In genomic region chr10:11208243-11208642, GRCh38 we compare ENCODE assay signal across 14 cellular contexts.
A peak's percentile ranks its signal among the peaks of the same experiment; 100 is the strongest.
DNase-seq lines count a peak whose midpoint lies in the region; ATAC-seq and TF ChIP-seq lines count a peak whose summit lies in the region.
"Had no signal": no experiment of that assay in that cellular context is flagged by ENCODE, and none has a peak within 500 bp of the region (broad histone marks: within the 10 kb centered on the region; RNA-seq: fewer than 3 reads in every experiment).

No MANE protein-coding gene starts in this region.

- peaks cover 59 to 81% of the 10 kb centered on the region in 2 donors for H3K36me3 Mint-ChIP-seq in CD14-positive monocyte
- peaks cover 8 to 84% (median 28%) of the 10 kb centered on the region in 3 donors for H3K36me3 Mint-ChIP-seq in CD8-positive, alpha-beta memory T cell
- peaks cover 90% of the 10 kb centered on the region for H3K36me3 Mint-ChIP-seq in activated CD8-positive, alpha-beta T cell treated with anti-CD3 and anti-CD28 coated beads for 36 hours (ENCODE audit: low read depth)

- H3K27me3 Mint-ChIP-seq in CD14-positive monocyte (ENCODE audit: low read depth in 3 of 3), result no peaks in the 10 kb centered on the region
- no peaks in the 10 kb centered on the region for H3K27me3 Mint-ChIP-seq in CD8-positive, alpha-beta memory T cell
- no peaks in the 10 kb centered on the region for H3K27me3 Mint-ChIP-seq in activated CD8-positive, alpha-beta T cell treated with anti-CD3 and anti-CD28 coated beads for 36 hours

- H3K4me3 Mint-ChIP-seq in CD14-positive monocyte, result no peak overlapping the region
- peak overlapping the region; percentile 68 to 86 (median 77) for H3K4me3 Mint-ChIP-seq in CD8-positive, alpha-beta memory T cell
- peak overlapping the region; percentile 72 for H3K4me3 Mint-ChIP-seq in activated CD8-positive, alpha-beta T cell treated with anti-CD3 and anti-CD28 coated beads for 36 hours
- H3K4me3 Mint-ChIP-seq: neural progenitor cell had no signal

- POLR2A ChIA-PET in CD8-positive, alpha-beta memory T cell (lab: Charles Lee), result interaction anchor here (0.6 to 1.9 kb wide), 2 partner anchors 38 to 189 kb away, joined by 5 to 6 read pairs; no protein-coding TSS in a partner anchor
- POLR2A ChIA-PET in activated CD8-positive, alpha-beta T cell treated with anti-CD3 and anti-CD28 coated beads for 36 hours (lab: Charles Lee), result interaction anchor here (1.1 to 12.3 kb wide), 4 partner anchors 9 to 33 kb away, joined by 4 to 105 read pairs (median 32); no protein-coding TSS in a partner anchor

- no peak overlapping the region for H3K27ac ChIP-seq in CD8-positive, alpha-beta memory T cell (ENCODE audit: low read depth, low read length)
- H3K27ac ChIP-seq in breast epithelium, result no peak overlapping the region
- H3K27ac ChIP-seq: epithelial cell of prostate, neural progenitor cell, SK-N-MC, thyroid gland had no signal

- peaks cover 78% of the 10 kb centered on the region for H3K4me1 Mint-ChIP-seq in CD14-positive monocyte
- H3K4me1 Mint-ChIP-seq in CD8-positive, alpha-beta memory T cell, result peaks cover 100% of the 10 kb centered on the region in 3 donors
- H3K4me1 Mint-ChIP-seq in activated CD8-positive, alpha-beta T cell treated with anti-CD3 and anti-CD28 coated beads for 36 hours (ENCODE audit: low read depth), result peaks cover 98% of the 10 kb centered on the region

- H3K9me3 Mint-ChIP-seq in CD14-positive monocyte, result no peaks in the 10 kb centered on the region
- H3K9me3 Mint-ChIP-seq in CD8-positive, alpha-beta memory T cell, result no peaks in the 10 kb centered on the region
- H3K9me3 Mint-ChIP-seq in activated CD8-positive, alpha-beta T cell treated with anti-CD3 and anti-CD28 coated beads for 36 hours, result no peaks in the 10 kb centered on the region
- H3K9me3 Mint-ChIP-seq: neural progenitor cell had no signal

- peak overlapping the region; percentile 68 to 93 (median 87) for H3K27ac Mint-ChIP-seq in CD14-positive monocyte
- peak overlapping the region in 7 of 8 donors; percentile 80 to 96 (median 95) for H3K27ac Mint-ChIP-seq in CD8-positive, alpha-beta memory T cell
- peak overlapping the region; percentile 97 for H3K27ac Mint-ChIP-seq in activated CD8-positive, alpha-beta T cell treated with anti-CD3 and anti-CD28 coated beads for 36 hours

- CTCF ChIA-PET in CD8-positive, alpha-beta memory T cell (lab: Charles Lee), result interaction anchor here (1.7 kb wide), 1 partner anchor 95 kb away, joined by 7 read pairs; no protein-coding TSS in a partner anchor
- CTCF ChIA-PET in activated CD8-positive, alpha-beta T cell treated with anti-CD3 and anti-CD28 coated beads for 36 hours (lab: Charles Lee), result interaction anchor here (1.5 kb wide), 2 partner anchors 8 to 26 kb away, joined by 3 to 7 read pairs; no protein-coding TSS in a partner anchor

- intact Hi-C loops in CD14-positive monocyte (cut with micrococcal nuclease), result no loop called here
- intact Hi-C loops in activated CD8-positive, alpha-beta T cell treated with anti-CD3 and anti-CD28 coated beads for 36 hours (cut with micrococcal nuclease), result no loop called here
- intact Hi-C loops in breast epithelium (cut with DNase I; ENCODE audit: low total_unique reads), result no loop called here

- TF ChIP-seq POLR2A in breast epithelium (IDR thresholded peaks at IDR 0.05), result no peak

- no peaks in the 10 kb centered on the region for H3K9me3 ChIP-seq in CD8-positive, alpha-beta memory T cell (ENCODE audit: low read length)
- no peaks in the 10 kb centered on the region for H3K9me3 ChIP-seq in breast epithelium
- H3K9me3 ChIP-seq: thyroid gland had no signal

- H3K36me3 ChIP-seq in CD8-positive, alpha-beta memory T cell (ENCODE audit: insufficient read depth, low read length), result peaks cover 27% of the 10 kb centered on the region
- H3K36me3 ChIP-seq in breast epithelium, result no peaks in the 10 kb centered on the region
- H3K36me3 ChIP-seq: neural progenitor cell, thyroid gland had no signal

- no peak for DNase-seq in CD14-positive monocyte (ENCODE audit: low spot score)
- no peak for DNase-seq in CD8-positive, alpha-beta memory T cell
- DNase-seq in activated CD8-positive, alpha-beta T cell treated with anti-CD3 and anti-CD28 coated beads for 36 hours, result no peak
- peak; percentile 52 for DNase-seq in islet precursor cell
- no peak for DNase-seq in breast epithelium (ENCODE audit: low spot score in 2 of 2)
- DNase-seq in CD1c-positive myeloid dendritic cell (ENCODE audit: extremely low spot score), result no peak
- DNase-seq: H7, NCI-H526, retina, thyroid gland had no signal

- no peak for ATAC-seq in activated CD8-positive, alpha-beta T cell treated with anti-CD3 and anti-CD28 coated beads for 36 hours
- ATAC-seq in GM19463 (IDR thresholded peaks at IDR 0.05; ENCODE audit: unreplicated experiment), result no peak

- H3K4me1 ChIP-seq in CD8-positive, alpha-beta memory T cell (ENCODE audit: insufficient read depth, low read length), result peaks cover 97% of the 10 kb centered on the region
- no peaks in the 10 kb centered on the region for H3K4me1 ChIP-seq in breast epithelium

- TF ChIP-seq CTCF in CD14-positive monocyte (IDR thresholded peaks at IDR 0.05), result no peak
- TF ChIP-seq CTCF in activated CD8-positive, alpha-beta T cell treated with anti-CD3 and anti-CD28 coated beads for 36 hours (IDR thresholded peaks at IDR 0.05), result no peak
- TF ChIP-seq CTCF in breast epithelium (IDR thresholded peaks at IDR 0.05), result no peak

- no peak overlapping the region for H3K4me3 ChIP-seq in CD8-positive, alpha-beta memory T cell (ENCODE audit: low read length)
- no peak overlapping the region for H3K4me3 ChIP-seq in breast epithelium
- H3K4me3 ChIP-seq: neural progenitor cell, SK-N-MC, thyroid gland had no signal

- no peaks in the 10 kb centered on the region for H3K27me3 ChIP-seq in CD8-positive, alpha-beta memory T cell (ENCODE audit: insufficient read depth, low read length, poor library complexity, severe bottlenecking)
- H3K27me3 ChIP-seq in breast epithelium, result no peaks in the 10 kb centered on the region
- H3K27me3 ChIP-seq: neural progenitor cell, thyroid gland had no signal

Comparison
In these comparisons a context has a peak if more than half of its experiments do, and no peak if none do; other contexts are left out.
1. H3K4me3 Mint-ChIP-seq: peak in CD8-positive, alpha-beta memory T cell (7 of 7) and activated CD8-positive, alpha-beta T cell treated with anti-CD3 and anti-CD28 coated beads for 36 hours (single experiment); none in CD14-positive monocyte (0 of 2).
2. Peak in every context shown above with its lines, with median percentiles within 50 percentile points of each other: H3K27ac Mint-ChIP-seq.